Comparison of ENCODE assay signal across 19 cellular contexts in genomic region chr3:38421679-38422336, GRCh38.
"Had no signal": no experiment of that assay in that cellular context is flagged by ENCODE, and none has a peak within 500 bp of the region (broad histone marks: within the 10 kb centered on the region; RNA-seq: fewer than 3 reads in every experiment).

No MANE protein-coding gene starts in this region.

- H3K4me1 Mint-ChIP-seq: mesothelial cell of epicardium had no signal

- H3K27me3 ChIP-seq: body of pancreas, colonic mucosa, esophagus squamous epithelium, ovary, sigmoid colon, spleen, testis had no signal

- H3K27ac ChIP-seq: body of pancreas, colonic mucosa, esophagus squamous epithelium, lower lobe of right lung, ovary, sigmoid colon, spleen, testis had no signal

- H3K9me3 ChIP-seq: body of pancreas, colonic mucosa, esophagus squamous epithelium, lower lobe of right lung, ovary, sigmoid colon, spleen, testis had no signal

- H3K4me3 Mint-ChIP-seq: immature natural killer cell, mesothelial cell of epicardium had no signal

- H3K4me1 ChIP-seq: colonic mucosa, lower lobe of right lung, sigmoid colon, testis had no signal

- ATAC-seq: activated CD4-positive, CD25-positive, alpha-beta regulatory T cell treated with anti-CD3 and anti-CD28 coated beads, Interleukin-2, amount 50 U/mL, for 24 hours; body of pancreas; left cardiac atrium; lower lobe of right lung; stimulated activated naive CD8-positive, alpha-beta T cell treated with anti-CD3 and anti-CD28 coated beads, Interleukin-15, amount 100 ng/mL, for 72 hours had no signal

- H3K36me3 ChIP-seq: colonic mucosa, esophagus squamous epithelium, lower lobe of right lung, ovary, sigmoid colon, spleen had no signal

- H3K36me3 Mint-ChIP-seq: immature natural killer cell, mesothelial cell of epicardium had no signal

- H3K4me3 ChIP-seq: body of pancreas, colonic mucosa, esophagus squamous epithelium, lower lobe of right lung, ovary, sigmoid colon, spleen, testis had no signal

- H3K27me3 Mint-ChIP-seq: stimulated activated naive CD8-positive, alpha-beta T cell treated with anti-CD3 and anti-CD28 coated beads, Interleukin-15, amount 100 ng/mL, for 72 hours had no signal

- DNase-seq: activated CD4-positive, alpha-beta T cell treated with anti-CD3 and anti-CD28 coated beads, Interleukin-2, amount 50 U/mL, for 48 hours; activated naive CD4-positive, alpha-beta T cell treated with anti-CD3 and anti-CD28 coated beads, Interleukin-2, amount 50 U/mL, for 16 hours; amniotic stem cell; body of pancreas; central memory CD4-positive, alpha-beta T cell; colonic mucosa; esophagus squamous epithelium; glutamatergic neuron; hypothalamus; immature natural killer cell; left cardiac atrium; lower lobe of right lung; ovary; sigmoid colon; spleen; stimulated activated naive CD8-positive, alpha-beta T cell treated with anti-CD3 and anti-CD28 coated beads, Interleukin-15, amount 100 ng/mL, for 72 hours; testis had no signal

- H3K9me3 Mint-ChIP-seq: immature natural killer cell; mesothelial cell of epicardium; stimulated activated naive CD8-positive, alpha-beta T cell treated with anti-CD3 and anti-CD28 coated beads, Interleukin-15, amount 100 ng/mL, for 72 hours had no signal
